ENCODE assay signal across 12 cellular contexts in the genomic region with DNA sequence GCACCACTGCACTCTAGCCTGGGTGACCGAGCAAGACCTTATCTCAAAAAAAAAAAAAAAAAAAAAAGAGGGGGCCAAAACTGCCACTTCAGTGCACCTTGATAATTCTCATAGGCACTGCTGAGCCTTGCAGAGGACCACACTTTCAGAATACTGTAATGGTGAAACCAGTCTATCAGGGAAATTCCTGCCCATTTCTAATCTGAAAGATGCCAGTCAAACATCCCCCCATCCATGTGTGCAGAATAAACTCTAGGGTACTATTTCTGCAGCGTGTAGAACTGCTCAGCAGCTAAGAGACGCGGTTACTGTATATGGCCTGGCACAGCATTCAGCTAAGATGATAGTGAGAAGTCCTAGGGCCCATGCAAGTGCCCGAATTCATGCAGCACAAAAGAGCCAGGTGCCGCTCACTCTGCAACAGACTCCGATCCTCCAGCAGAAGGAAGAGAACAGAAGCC.
A peak's percentile ranks its signal among the peaks of the same experiment; 100 is the strongest.
DNase-seq lines count a peak whose midpoint lies in the region; ATAC-seq and TF ChIP-seq lines count a peak whose summit lies in the region.
"Had no signal": no experiment of that assay in that cellular context is flagged by ENCODE, and none has a peak within 500 bp of the region (broad histone marks: within the 10 kb centered on the region; RNA-seq: fewer than 3 reads in every experiment).

No MANE protein-coding gene starts in this region.

- H3K36me3 Mint-ChIP-seq in activated CD4-positive, alpha-beta T cell treated with anti-CD3 and anti-CD28 coated beads, Interleukin-2, amount 10 ng/mL, durations not matched to agents 24 days and 14 days (ENCODE audit: low read depth): peaks cover 43% of the 10 kb centered on the region
- H3K36me3 Mint-ChIP-seq in natural killer cell treated with Interleukin-12 subunit alpha and Interleukin-12 subunit beta and Interleukin-15 and Interleukin-18, amount 100 ng/mL, for 72 hours: peaks cover 17% of the 10 kb centered on the region

- H3K4me3 Mint-ChIP-seq in activated CD4-positive, alpha-beta T cell treated with anti-CD3 and anti-CD28 coated beads, Interleukin-2, amount 10 ng/mL, durations not matched to agents 24 days and 14 days: peak overlapping the region; percentile 31
- peak overlapping the region; percentile 78 for H3K4me3 Mint-ChIP-seq in natural killer cell treated with Interleukin-12 subunit alpha and Interleukin-12 subunit beta and Interleukin-15 and Interleukin-18, amount 100 ng/mL, for 72 hours

- peak overlapping the region; percentile 76 for H3K27ac Mint-ChIP-seq in activated CD4-positive, alpha-beta T cell treated with anti-CD3 and anti-CD28 coated beads, Interleukin-2, amount 10 ng/mL, durations not matched to agents 24 days and 14 days
- H3K27ac Mint-ChIP-seq in natural killer cell treated with Interleukin-12 subunit alpha and Interleukin-12 subunit beta and Interleukin-15 and Interleukin-18, amount 100 ng/mL, for 72 hours: peak overlapping the region; percentile 73 to 86

- peak; percentile 56 for DNase-seq in activated CD4-positive, alpha-beta T cell treated with anti-CD3 and anti-CD28 coated beads, Interleukin-2, amount 10 ng/mL, durations not matched to agents 24 days and 14 days
- DNase-seq in activated CD4-positive, alpha-beta T cell treated with anti-CD3 and anti-CD28 coated beads, Interleukin-2, amount 50 U/mL, for 4 hours: no peak
- DNase-seq in NCI-H1694 (lab: John Stamatoyannopoulos, UW): peak; percentile 56
- no peak for DNase-seq in natural killer cell treated with Interleukin-12 subunit alpha and Interleukin-12 subunit beta and Interleukin-15 and Interleukin-18, amount 100 ng/mL, for 72 hours (ENCODE audit: low spot score)
- no peak for DNase-seq in anterior cingulate cortex (lab: John Stamatoyannopoulos, UW)
- DNase-seq in NCI-H774 (lab: John Stamatoyannopoulos, UW): no peak
- DNase-seq: activated gamma-delta T cell treated with Interleukin-2 at 50 U/mL for 16 hours, NCI-H146, OCI-M1, T-helper 9 cell had no signal

- H3K4me1 Mint-ChIP-seq in activated CD4-positive, alpha-beta T cell treated with anti-CD3 and anti-CD28 coated beads, Interleukin-2, amount 10 ng/mL, durations not matched to agents 24 days and 14 days: peaks cover 42% of the 10 kb centered on the region
- peaks cover 56 to 58% of the 10 kb centered on the region in 2 donors for H3K4me1 Mint-ChIP-seq in natural killer cell treated with Interleukin-12 subunit alpha and Interleukin-12 subunit beta and Interleukin-15 and Interleukin-18, amount 100 ng/mL, for 72 hours (ENCODE audit: low read depth in 2 of 2)

- H3K27me3 Mint-ChIP-seq in activated CD4-positive, alpha-beta T cell treated with anti-CD3 and anti-CD28 coated beads, Interleukin-2, amount 10 ng/mL, durations not matched to agents 24 days and 14 days: no peaks in the 10 kb centered on the region
- no peaks in the 10 kb centered on the region for H3K27me3 Mint-ChIP-seq in natural killer cell treated with Interleukin-12 subunit alpha and Interleukin-12 subunit beta and Interleukin-15 and Interleukin-18, amount 100 ng/mL, for 72 hours

- peaks cover 9% of the 10 kb centered on the region for H3K9me3 Mint-ChIP-seq in activated CD4-positive, alpha-beta T cell treated with anti-CD3 and anti-CD28 coated beads, Interleukin-2, amount 10 ng/mL, durations not matched to agents 24 days and 14 days
- H3K9me3 Mint-ChIP-seq in natural killer cell treated with Interleukin-12 subunit alpha and Interleukin-12 subunit beta and Interleukin-15 and Interleukin-18, amount 100 ng/mL, for 72 hours: peaks cover 14% of the 10 kb centered on the region

- ATAC-seq in GM21723 (IDR thresholded peaks at IDR 0.05; ENCODE audit: unreplicated experiment): peak; percentile 41
- peak; percentile 20 to 51 for ATAC-seq in natural killer cell treated with Interleukin-12 subunit alpha and Interleukin-12 subunit beta and Interleukin-15 and Interleukin-18, amount 100 ng/mL, for 72 hours
- ATAC-seq in SK-N-SH treated with all-trans-retinoic acid at 6 μM for 48 hours: no peak

- intact Hi-C loops in activated CD4-positive, alpha-beta T cell treated with anti-CD3 and anti-CD28 coated beads, Interleukin-2, amount 10 ng/mL, durations not matched to agents 24 days and 14 days (cut with micrococcal nuclease): loop anchor here (1.0 kb wide), 2 partner anchors 8 to 11 kb away; no protein-coding TSS in a partner anchor

TF ChIP-seq in SK-N-SH treated with all-trans-retinoic acid at 6 μM for 48 hours, 23 proteins besides CTCF, POLR2A, EP300 and RAD21:
- no peak for TF ChIP-seq GLIS3 (CRISPR knock-in tag; IDR thresholded peaks at IDR 0.05)
- TF ChIP-seq PPARA (CRISPR knock-in tag; IDR thresholded peaks at IDR 0.05; ENCODE audit: borderline replicate concordance): no peak
- TF ChIP-seq ARNTL (CRISPR knock-in tag; IDR thresholded peaks at IDR 0.05; ENCODE audit: borderline replicate concordance, low read depth): no peak
- TF ChIP-seq, protein P1, sequence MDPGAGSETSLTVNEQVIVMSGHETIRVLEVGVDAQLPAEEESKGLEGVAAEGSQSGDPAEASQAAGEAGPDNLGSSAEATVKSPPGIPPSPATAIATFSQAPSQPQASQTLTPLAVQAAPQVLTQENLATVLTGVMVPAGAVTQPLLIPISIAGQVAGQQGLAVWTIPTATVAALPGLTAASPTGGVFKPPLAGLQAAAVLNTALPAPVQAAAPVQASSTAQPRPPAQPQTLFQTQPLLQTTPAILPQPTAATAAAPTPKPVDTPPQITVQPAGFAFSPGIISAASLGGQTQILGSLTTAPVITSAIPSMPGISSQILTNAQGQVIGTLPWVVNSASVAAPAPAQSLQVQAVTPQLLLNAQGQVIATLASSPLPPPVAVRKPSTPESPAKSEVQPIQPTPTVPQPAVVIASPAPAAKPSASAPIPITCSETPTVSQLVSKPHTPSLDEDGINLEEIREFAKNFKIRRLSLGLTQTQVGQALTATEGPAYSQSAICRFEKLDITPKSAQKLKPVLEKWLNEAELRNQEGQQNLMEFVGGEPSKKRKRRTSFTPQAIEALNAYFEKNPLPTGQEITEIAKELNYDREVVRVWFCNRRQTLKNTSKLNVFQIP (CRISPR knock-in tag; IDR thresholded peaks at IDR 0.05; ENCODE audit: borderline replicate concordance, low read depth): no peak
- TF ChIP-seq ZNF565 (CRISPR knock-in tag; conservative IDR thresholded peaks at IDR 0.05; ENCODE audit: low read depth): no peak
- no peak for TF ChIP-seq ZNF70 (CRISPR knock-in tag; IDR thresholded peaks at IDR 0.05)
- TF ChIP-seq SNAI2 (CRISPR knock-in tag; IDR thresholded peaks at IDR 0.05): no peak
- TF ChIP-seq RARB (CRISPR knock-in tag; IDR thresholded peaks at IDR 0.05): no peak
- TF ChIP-seq TOX (CRISPR knock-in tag; IDR thresholded peaks at IDR 0.05; ENCODE audit: borderline replicate concordance): no peak
- no peak for TF ChIP-seq ZFP3 (CRISPR knock-in tag; IDR thresholded peaks at IDR 0.05)
- TF ChIP-seq BACH2 (CRISPR knock-in tag; IDR thresholded peaks at IDR 0.05; ENCODE audit: borderline replicate concordance): no peak
- TF ChIP-seq, protein P2, sequence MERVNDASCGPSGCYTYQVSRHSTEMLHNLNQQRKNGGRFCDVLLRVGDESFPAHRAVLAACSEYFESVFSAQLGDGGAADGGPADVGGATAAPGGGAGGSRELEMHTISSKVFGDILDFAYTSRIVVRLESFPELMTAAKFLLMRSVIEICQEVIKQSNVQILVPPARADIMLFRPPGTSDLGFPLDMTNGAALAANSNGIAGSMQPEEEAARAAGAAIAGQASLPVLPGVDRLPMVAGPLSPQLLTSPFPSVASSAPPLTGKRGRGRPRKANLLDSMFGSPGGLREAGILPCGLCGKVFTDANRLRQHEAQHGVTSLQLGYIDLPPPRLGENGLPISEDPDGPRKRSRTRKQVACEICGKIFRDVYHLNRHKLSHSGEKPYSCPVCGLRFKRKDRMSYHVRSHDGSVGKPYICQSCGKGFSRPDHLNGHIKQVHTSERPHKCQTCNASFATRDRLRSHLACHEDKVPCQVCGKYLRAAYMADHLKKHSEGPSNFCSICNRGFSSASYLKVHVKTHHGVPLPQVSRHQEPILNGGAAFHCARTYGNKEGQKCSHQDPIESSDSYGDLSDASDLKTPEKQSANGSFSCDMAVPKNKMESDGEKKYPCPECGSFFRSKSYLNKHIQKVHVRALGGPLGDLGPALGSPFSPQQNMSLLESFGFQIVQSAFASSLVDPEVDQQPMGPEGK (CRISPR knock-in tag; IDR thresholded peaks at IDR 0.05; ENCODE audit: borderline replicate concordance): no peak
- TF ChIP-seq TCF4 (CRISPR knock-in tag; IDR thresholded peaks at IDR 0.05; ENCODE audit: borderline replicate concordance): no peak
- no peak for TF ChIP-seq CREB5 (CRISPR knock-in tag; IDR thresholded peaks at IDR 0.05; ENCODE audit: low read depth)
- TF ChIP-seq OSR1 (CRISPR knock-in tag; IDR thresholded peaks at IDR 0.05): no peak
- no peak for TF ChIP-seq ESRRG (CRISPR knock-in tag; IDR thresholded peaks at IDR 0.05)

Comparison
In these comparisons a context has a peak if more than half of its experiments do, and no peak if none do; other contexts are left out.
1. DNase-seq: peak in activated CD4-positive, alpha-beta T cell treated with anti-CD3 and anti-CD28 coated beads, Interleukin-2, amount 10 ng/mL, durations not matched to agents 24 days and 14 days (single experiment) and NCI-H1694 (single experiment); none in activated CD4-positive, alpha-beta T cell treated with anti-CD3 and anti-CD28 coated beads, Interleukin-2, amount 50 U/mL, for 4 hours (0 of 2), natural killer cell treated with Interleukin-12 subunit alpha and Interleukin-12 subunit beta and Interleukin-15 and Interleukin-18, amount 100 ng/mL, for 72 hours (single experiment), anterior cingulate cortex (0 of 58) and NCI-H774 (single experiment).